Comparison of ENCODE assay signal across 16 cellular contexts in the genomic region with DNA sequence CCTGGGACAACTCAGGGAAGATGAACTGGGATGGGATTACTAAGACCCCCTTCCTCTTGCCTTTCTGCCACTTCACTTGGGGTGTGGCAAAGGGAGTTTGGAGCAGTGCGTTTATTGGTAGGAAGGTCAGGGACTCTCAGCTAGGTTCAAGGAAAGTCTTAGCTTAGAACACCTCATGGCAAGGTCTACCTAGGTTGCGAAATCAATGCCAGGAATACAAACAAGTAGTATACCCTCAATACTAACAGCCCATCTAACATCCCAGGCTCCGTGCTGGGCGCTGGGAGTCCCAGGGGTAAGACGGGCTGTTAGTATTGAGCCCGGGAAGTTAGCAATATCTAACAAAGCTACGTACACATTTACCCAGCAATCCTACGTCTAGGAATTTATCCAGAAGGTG. TPM values are rescaled to one million over a fixed set of nuclear protein-coding genes. Genes with fewer than 3 reads are reported as not detected.
DNase-seq lines count a peak whose midpoint lies in the region; ATAC-seq, FAIRE-seq and TF ChIP-seq lines count a peak whose summit lies in the region.
"Had no signal": no experiment of that assay in that cellular context is flagged by ENCODE, and none has a peak within 500 bp of the region (broad histone marks: within the 10 kb centered on the region; RNA-seq: fewer than 3 reads in every experiment).

No MANE protein-coding gene starts in this region.

- TF ChIP-seq CTCF in RWPE2 (IDR thresholded peaks at IDR 0.05; ENCODE audit: poor library complexity, severe bottlenecking) (no peak), fibroblast of lung (conservative IDR thresholded peaks at IDR 0.05 in 1 of 2, IDR thresholded peaks at IDR 0.05 in 1 of 2; ENCODE audit: low read depth in 1 of 2, low read length in 2 of 2) (no peak)

- no peak overlapping the region for H2AFZ ChIP-seq in fibroblast of lung (ENCODE audit: low read length)

- H3K4me2 ChIP-seq in fibroblast of lung (ENCODE audit: extremely low read depth, insufficient read depth, low read length), result peak overlapping the region; percentile 66

- H3K36me3 ChIP-seq in RWPE2 (ENCODE audit: low read depth) (peaks cover 4% of the 10 kb centered on the region), fibroblast of lung (ENCODE audit: control insufficient read depth, insufficient read depth, low read length) (peaks cover 10% of the 10 kb centered on the region)
- H3K36me3 ChIP-seq: WERI-Rb-1 had no signal

- H3K27ac Mint-ChIP-seq in T-helper 2 cell treated with Interferon-gamma antibody and Interleukin-4, amounts not matched to agents 5 μg/mL and 100 μg/mL, for 36 hours, result peak overlapping the region; percentile 41
- peak overlapping the region; percentile 93 for H3K27ac Mint-ChIP-seq in stimulated activated memory B cell treated with anti-CD40 and anti-IgM and Interleukin-4, amounts not matched to agents 10 μg/mL and 1 μg/mL and 100 μg/mL, for 72 hours

- ATAC-seq in RWPE2 (ENCODE audit: low read depth) (no peak), GM19452 (IDR thresholded peaks at IDR 0.05; ENCODE audit: unreplicated experiment) (no peak)
- ATAC-seq in stimulated activated memory B cell treated with anti-CD40 and anti-IgM and Interleukin-4, amounts not matched to agents 10 μg/mL and 1 μg/mL and 100 μg/mL, for 72 hours, result no peak

- FAIRE-seq in GM19239 (lab: Jason Lieb, UNC), result no peak
- FAIRE-seq: A204.1, small intestine had no signal

- peaks cover 40% of the 10 kb centered on the region for H3K36me3 Mint-ChIP-seq in T-helper 2 cell treated with Interferon-gamma antibody and Interleukin-4, amounts not matched to agents 5 μg/mL and 100 μg/mL, for 36 hours (ENCODE audit: low read depth)
- H3K36me3 Mint-ChIP-seq in stimulated activated memory B cell treated with anti-CD40 and anti-IgM and Interleukin-4, amounts not matched to agents 10 μg/mL and 1 μg/mL and 100 μg/mL, for 72 hours, result no peaks in the 10 kb centered on the region

- peaks cover 42% of the 10 kb centered on the region for H3K4me1 ChIP-seq in RWPE2 (ENCODE audit: insufficient read depth, poor library complexity, severe bottlenecking)
- H3K4me1 ChIP-seq in fibroblast of lung (ENCODE audit: control insufficient read depth, extremely low read depth, insufficient read depth, low read length), result peaks cover 14% of the 10 kb centered on the region

- H3K27me3 Mint-ChIP-seq in T-helper 2 cell treated with Interferon-gamma antibody and Interleukin-4, amounts not matched to agents 5 μg/mL and 100 μg/mL, for 36 hours (ENCODE audit: low read depth), result no peaks in the 10 kb centered on the region
- no peaks in the 10 kb centered on the region for H3K27me3 Mint-ChIP-seq in stimulated activated memory B cell treated with anti-CD40 and anti-IgM and Interleukin-4, amounts not matched to agents 10 μg/mL and 1 μg/mL and 100 μg/mL, for 72 hours

- no peak overlapping the region for H3K9ac ChIP-seq in fibroblast of lung (ENCODE audit: insufficient read depth, low read length)

- H3K79me2 ChIP-seq in fibroblast of lung (ENCODE audit: control insufficient read depth, insufficient read depth, low read length), result peaks cover 96% of the 10 kb centered on the region

- H3K27me3 ChIP-seq in RWPE2 (ENCODE audit: insufficient read depth, poor library complexity, severe bottlenecking) (no peaks in the 10 kb centered on the region), fibroblast of lung (ENCODE audit: control insufficient read depth, insufficient read depth, low read length) (no peaks in the 10 kb centered on the region)
- H3K27me3 ChIP-seq: dorsolateral prefrontal cortex had no signal

- H3K4me3 ChIP-seq in RWPE2 (ENCODE audit: severe bottlenecking) (no peak overlapping the region), fibroblast of lung (replicated peaks in 1 of 4; ENCODE audit: control extremely low read depth in 1 of 4, insufficient read depth in 1 of 4, low read depth in 3 of 4, low read length in 4 of 4) (peak overlapping the region in 1 of 4 experiments; percentile 93)

- H3K27ac ChIP-seq in RWPE2 (ENCODE audit: poor library complexity, severe bottlenecking) (peak overlapping the region; percentile 81), fibroblast of lung (ENCODE audit: insufficient read depth, low read length) (peak overlapping the region; percentile 97)
- H3K27ac ChIP-seq: WERI-Rb-1 had no signal

- peaks cover 42% of the 10 kb centered on the region for H3K4me1 Mint-ChIP-seq in T-helper 2 cell treated with Interferon-gamma antibody and Interleukin-4, amounts not matched to agents 5 μg/mL and 100 μg/mL, for 36 hours (ENCODE audit: low read depth)
- H3K4me1 Mint-ChIP-seq in stimulated activated memory B cell treated with anti-CD40 and anti-IgM and Interleukin-4, amounts not matched to agents 10 μg/mL and 1 μg/mL and 100 μg/mL, for 72 hours, result peaks cover 47% of the 10 kb centered on the region

- no peaks in the 10 kb centered on the region for H4K20me1 ChIP-seq in fibroblast of lung (ENCODE audit: control insufficient read depth, extremely low read depth, insufficient read depth, low read length)

- no peaks in the 10 kb centered on the region for H3K9me3 Mint-ChIP-seq in T-helper 2 cell treated with Interferon-gamma antibody and Interleukin-4, amounts not matched to agents 5 μg/mL and 100 μg/mL, for 36 hours
- H3K9me3 Mint-ChIP-seq in stimulated activated memory B cell treated with anti-CD40 and anti-IgM and Interleukin-4, amounts not matched to agents 10 μg/mL and 1 μg/mL and 100 μg/mL, for 72 hours, result no peaks in the 10 kb centered on the region

- no peak for DNase-seq in T-helper 2 cell treated with Interferon-gamma antibody and Interleukin-4, amounts not matched to agents 5 μg/mL and 100 μg/mL, for 36 hours (ENCODE audit: low spot score)
- DNase-seq in T-helper 2 cell (no peak), RWPE2 (ENCODE audit: low spot score) (no peak), fibroblast of lung (ENCODE audit: low read depth in 2 of 2) (no peak), GM19239 (ENCODE audit: insufficient read length, low spot score) (no peak), NCI-H1092 (lab: John Stamatoyannopoulos, UW) (no peak)
- DNase-seq: activated naive CD4-positive, alpha-beta T cell; DMS79 treated with DMSO at 0.1 percent for 48 hours; dorsolateral prefrontal cortex; hippocampal formation; NCI-H446 treated with DMSO at 0.1 percent for 48 hours; small intestine; WERI-Rb-1 had no signal

- H3K9me3 ChIP-seq in RWPE2 (ENCODE audit: severe bottlenecking) (no peaks in the 10 kb centered on the region), fibroblast of lung (ENCODE audit: control insufficient read depth, insufficient read depth, low read depth, low read length) (no peaks in the 10 kb centered on the region)

- H3K4me3 Mint-ChIP-seq in T-helper 2 cell treated with Interferon-gamma antibody and Interleukin-4, amounts not matched to agents 5 μg/mL and 100 μg/mL, for 36 hours, result peak overlapping the region; percentile 96
- H3K4me3 Mint-ChIP-seq in stimulated activated memory B cell treated with anti-CD40 and anti-IgM and Interleukin-4, amounts not matched to agents 10 μg/mL and 1 μg/mL and 100 μg/mL, for 72 hours, result no peak overlapping the region

RNA-seq across cellular contexts. Expression of a gene that starts 4.7 kb away (rescaled TPM):
- total RNA-seq in fibroblast of lung, result 143 and 302 TPM in 2 replicates
- polyA plus RNA-seq in fibroblast of lung, result 265 and 328 TPM in 2 replicates
- 168 and 218 TPM in 2 replicates for polyA plus RNA-seq in fibroblast of lung (2012)
- 583 and 648 TPM in 2 replicates for polyA minus RNA-seq in fibroblast of lung (ENCODE audit: low replicate concordance)
